23 cellular contexts compared by ENCODE assay signal in the genomic region with DNA sequence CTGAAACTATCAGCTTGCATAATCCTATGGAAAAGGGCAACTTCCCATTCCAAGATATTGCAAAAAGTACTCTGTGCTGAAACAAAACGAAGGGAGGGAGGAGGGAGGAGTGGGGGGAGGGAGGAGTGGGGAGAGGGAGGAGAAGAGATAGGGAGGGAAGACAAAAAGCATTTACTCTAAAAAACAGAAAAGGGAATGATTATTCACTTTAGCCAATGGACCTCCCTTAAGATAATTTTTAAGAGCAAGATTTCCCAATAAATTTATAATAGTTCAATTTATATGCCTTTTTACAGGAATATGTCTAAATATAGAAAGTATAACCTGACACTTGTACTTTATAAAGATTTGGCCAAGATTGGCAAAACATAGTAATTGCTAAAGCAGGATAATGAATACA.
"Had no signal": no experiment of that assay in that cellular context is flagged by ENCODE, and none has a peak within 500 bp of the region (broad histone marks: within the 10 kb centered on the region; RNA-seq: fewer than 3 reads in every experiment).

No MANE protein-coding gene starts in this region.

- DNase-seq: hippocampal formation; kidney glomerular epithelial cell; left cardiac atrium; left lung; lower lobe of right lung; mammary epithelial cell; mesenchymal stem cell; naive thymus-derived CD8-positive, alpha-beta T cell; occipital lobe; ovary; right cardiac atrium; sigmoid colon; small intestine; spleen; stimulated activated CD4-positive, alpha-beta T cell treated with anti-CD3 and anti-CD28 coated beads, Interleukin-4, amount 100 ng/mL, for 24 hours; stimulated activated naive CD4-positive, alpha-beta T cell; stimulated activated naive CD8-positive, alpha-beta T cell treated with anti-CD3 and anti-CD28 coated beads, Interleukin-15, amount 100 ng/mL, for 72 hours; testis; thyroid gland; trophoblast cell; upper lobe of right lung had no signal

- ATAC-seq: left lung; lower lobe of right lung; naive thymus-derived CD8-positive, alpha-beta T cell; right cardiac atrium; stimulated activated effector memory CD8-positive, alpha-beta T cell treated with anti-CD3 and anti-CD28 coated beads, Interleukin-12 subunit alpha, Interleukin-12 subunit beta, amount 100 ng/mL, for 72 hours; stimulated activated naive CD8-positive, alpha-beta T cell treated with anti-CD3 and anti-CD28 coated beads, Interleukin-15, amount 100 ng/mL, for 72 hours; upper lobe of right lung had no signal

- H3K27me3 ChIP-seq: ovary, sigmoid colon, testis, thyroid gland, upper lobe of right lung had no signal

- H3K4me1 ChIP-seq: left lung, lower lobe of right lung, spleen, testis, upper lobe of right lung had no signal

- H3K36me3 ChIP-seq: left lung, lower lobe of right lung, neutrophil, ovary, sigmoid colon, spleen, thyroid gland, upper lobe of right lung had no signal

- H3K4me3 ChIP-seq: left lung, lower lobe of right lung, ovary, sigmoid colon, spleen, testis, thyroid gland, upper lobe of right lung had no signal

- H3K27ac ChIP-seq: left lung, lower lobe of right lung, neutrophil, ovary, spleen, testis, thyroid gland, upper lobe of right lung had no signal

- H3K9me3 ChIP-seq: left lung, lower lobe of right lung, neutrophil, ovary, sigmoid colon, spleen, testis, thyroid gland, upper lobe of right lung had no signal
